ENCODE assay signal across 1 cellular context in the genomic region with DNA sequence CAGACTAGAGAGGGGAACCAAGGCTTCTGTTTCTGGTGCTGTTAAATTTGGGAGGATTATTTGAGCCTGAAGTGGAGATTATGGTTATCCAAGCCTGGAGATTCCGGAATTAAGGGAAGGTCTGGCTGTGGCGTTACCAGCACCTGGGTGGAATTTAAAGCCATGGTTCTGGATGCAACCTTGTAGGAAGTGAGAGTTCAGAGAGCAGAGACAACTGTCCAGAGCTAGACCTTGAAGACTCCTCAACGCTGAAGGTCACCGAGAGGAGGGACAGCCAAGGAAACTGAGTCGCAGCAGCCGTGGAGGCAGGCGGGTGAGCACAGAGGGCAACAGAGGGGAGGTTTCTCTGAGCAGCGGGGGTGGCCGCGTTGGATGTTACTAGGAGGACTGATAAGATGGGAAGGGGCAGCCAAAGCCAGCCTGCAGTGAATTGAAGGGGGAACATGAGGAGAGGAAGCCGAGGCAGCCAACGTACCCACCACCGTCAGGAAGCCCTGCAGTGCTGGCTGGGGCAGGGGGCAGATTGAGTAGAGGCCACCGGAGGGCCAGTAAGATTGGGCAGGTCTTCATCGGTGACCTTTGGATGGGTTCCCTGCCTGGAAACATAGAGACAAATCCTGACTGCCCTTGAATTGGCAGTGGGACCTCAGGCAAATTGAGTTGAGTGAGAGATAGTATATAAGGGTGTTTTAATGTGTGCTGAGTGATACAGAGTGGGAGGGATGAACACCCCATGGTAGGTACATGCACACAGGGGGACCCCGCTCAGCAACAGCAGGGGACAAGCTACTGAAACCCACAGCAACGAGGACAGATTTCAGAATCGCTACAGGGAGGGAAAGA.
TF ChIP-seq lines count a peak whose summit lies in the region.

No MANE protein-coding gene starts in this region.

TF ChIP-seq in HepG2, 621 proteins besides CTCF, POLR2A, EP300 and RAD21 (continued from another document and continues in another):
- TF ChIP-seq AHDC1 (CRISPR knock-in tag; IDR thresholded peaks at IDR 0.05; ENCODE audit: borderline replicate concordance) (no peak), MAFG (CRISPR knock-in tag; IDR thresholded peaks at IDR 0.05) (no peak), SYNCRIP (IDR thresholded peaks at IDR 0.05; ENCODE audit: insufficient read depth, low read depth, low read length) (no peak), RARG (CRISPR knock-in tag; IDR thresholded peaks at IDR 0.05; ENCODE audit: low read depth) (no peak), RNF2 (conservative IDR thresholded peaks at IDR 0.05; ENCODE audit: low read depth) (no peak), ZNF513 (CRISPR knock-in tag; conservative IDR thresholded peaks at IDR 0.05) (no peak), FOSL2 (CRISPR knock-in tag; IDR thresholded peaks at IDR 0.05) (no peak), ZNF547 (CRISPR knock-in tag; IDR thresholded peaks at IDR 0.05) (peak; percentile 68; the same call in 1 of the 2 replicates), ZNF720 (CRISPR knock-in tag; IDR thresholded peaks at IDR 0.05) (no peak), HMGA1 (CRISPR knock-in tag; conservative IDR thresholded peaks at IDR 0.05) (no peak), NPAS2 (CRISPR knock-in tag; IDR thresholded peaks at IDR 0.05; ENCODE audit: borderline replicate concordance) (no peak), TBX3 (IDR thresholded peaks at IDR 0.05; ENCODE audit: borderline replicate concordance) (no peak), ZNF644 (CRISPR knock-in tag; IDR thresholded peaks at IDR 0.05; ENCODE audit: low read depth) (no peak), THAP8 (CRISPR knock-in tag; IDR thresholded peaks at IDR 0.05; ENCODE audit: borderline replicate concordance) (no peak), CCAR2 (optimal IDR thresholded peaks at IDR 0.05; ENCODE audit: low read depth, low read length) (no peak), ZNF619 (CRISPR knock-in tag; IDR thresholded peaks at IDR 0.05) (no peak), RAD51 (IDR thresholded peaks at IDR 0.05; ENCODE audit: borderline replicate concordance) (no peak), ZNF770 (CRISPR knock-in tag; IDR thresholded peaks at IDR 0.05) (peak; percentile 44; the same call in 1 of the 2 replicates), GZF1 (CRISPR knock-in tag; IDR thresholded peaks at IDR 0.05) (no peak), RBM39 (IDR thresholded peaks at IDR 0.05; ENCODE audit: low read depth, low read length, poor library complexity, severe bottlenecking) (no peak), NONO (IDR thresholded peaks at IDR 0.05) (no peak), NONO (CRISPR knock-in tag; conservative IDR thresholded peaks at IDR 0.05) (no peak), KAT7 (CRISPR knock-in tag; IDR thresholded peaks at IDR 0.05; ENCODE audit: borderline replicate concordance) (no peak), ZNF660 (CRISPR knock-in tag; IDR thresholded peaks at IDR 0.05; ENCODE audit: borderline replicate concordance, low read depth) (0 out of 2 replicates have a peak, but pooled peaks have one; percentile 32), TBL1XR1 (IDR thresholded peaks at IDR 0.05; ENCODE audit: borderline replicate concordance, low read length, partially characterized antibody) (no peak), ZNF354B (CRISPR knock-in tag; IDR thresholded peaks at IDR 0.05) (no peak), NCOA5 (CRISPR knock-in tag; IDR thresholded peaks at IDR 0.05) (no peak), ZNF543 (CRISPR knock-in tag; IDR thresholded peaks at IDR 0.05) (0 out of 2 replicates have a peak, but pooled peaks have one; percentile 52), ZNF160 (CRISPR knock-in tag; IDR thresholded peaks at IDR 0.05) (0 out of 2 replicates have a peak, but pooled peaks have one; percentile 30), TMF1 (CRISPR knock-in tag; IDR thresholded peaks at IDR 0.05; ENCODE audit: low read depth) (no peak)
- TF ChIP-seq, protein P1, sequence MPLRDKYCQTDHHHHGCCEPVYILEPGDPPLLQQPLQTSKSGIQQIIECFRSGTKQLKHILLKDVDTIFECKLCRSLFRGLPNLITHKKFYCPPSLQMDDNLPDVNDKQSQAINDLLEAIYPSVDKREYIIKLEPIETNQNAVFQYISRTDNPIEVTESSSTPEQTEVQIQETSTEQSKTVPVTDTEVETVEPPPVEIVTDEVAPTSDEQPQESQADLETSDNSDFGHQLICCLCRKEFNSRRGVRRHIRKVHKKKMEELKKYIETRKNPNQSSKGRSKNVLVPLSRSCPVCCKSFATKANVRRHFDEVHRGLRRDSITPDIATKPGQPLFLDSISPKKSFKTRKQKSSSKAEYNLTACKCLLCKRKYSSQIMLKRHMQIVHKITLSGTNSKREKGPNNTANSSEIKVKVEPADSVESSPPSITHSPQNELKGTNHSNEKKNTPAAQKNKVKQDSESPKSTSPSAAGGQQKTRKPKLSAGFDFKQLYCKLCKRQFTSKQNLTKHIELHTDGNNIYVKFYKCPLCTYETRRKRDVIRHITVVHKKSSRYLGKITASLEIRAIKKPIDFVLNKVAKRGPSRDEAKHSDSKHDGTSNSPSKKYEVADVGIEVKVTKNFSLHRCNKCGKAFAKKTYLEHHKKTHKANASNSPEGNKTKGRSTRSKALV (CRISPR knock-in tag; IDR thresholded peaks at IDR 0.05): no peak
- TF ChIP-seq, protein P2, sequence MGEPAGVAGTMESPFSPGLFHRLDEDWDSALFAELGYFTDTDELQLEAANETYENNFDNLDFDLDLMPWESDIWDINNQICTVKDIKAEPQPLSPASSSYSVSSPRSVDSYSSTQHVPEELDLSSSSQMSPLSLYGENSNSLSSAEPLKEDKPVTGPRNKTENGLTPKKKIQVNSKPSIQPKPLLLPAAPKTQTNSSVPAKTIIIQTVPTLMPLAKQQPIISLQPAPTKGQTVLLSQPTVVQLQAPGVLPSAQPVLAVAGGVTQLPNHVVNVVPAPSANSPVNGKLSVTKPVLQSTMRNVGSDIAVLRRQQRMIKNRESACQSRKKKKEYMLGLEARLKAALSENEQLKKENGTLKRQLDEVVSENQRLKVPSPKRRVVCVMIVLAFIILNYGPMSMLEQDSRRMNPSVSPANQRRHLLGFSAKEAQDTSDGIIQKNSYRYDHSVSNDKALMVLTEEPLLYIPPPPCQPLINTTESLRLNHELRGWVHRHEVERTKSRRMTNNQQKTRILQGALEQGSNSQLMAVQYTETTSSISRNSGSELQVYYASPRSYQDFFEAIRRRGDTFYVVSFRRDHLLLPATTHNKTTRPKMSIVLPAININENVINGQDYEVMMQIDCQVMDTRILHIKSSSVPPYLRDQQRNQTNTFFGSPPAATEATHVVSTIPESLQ (CRISPR knock-in tag; conservative IDR thresholded peaks at IDR 0.05): no peak
- TF ChIP-seq, protein P3, sequence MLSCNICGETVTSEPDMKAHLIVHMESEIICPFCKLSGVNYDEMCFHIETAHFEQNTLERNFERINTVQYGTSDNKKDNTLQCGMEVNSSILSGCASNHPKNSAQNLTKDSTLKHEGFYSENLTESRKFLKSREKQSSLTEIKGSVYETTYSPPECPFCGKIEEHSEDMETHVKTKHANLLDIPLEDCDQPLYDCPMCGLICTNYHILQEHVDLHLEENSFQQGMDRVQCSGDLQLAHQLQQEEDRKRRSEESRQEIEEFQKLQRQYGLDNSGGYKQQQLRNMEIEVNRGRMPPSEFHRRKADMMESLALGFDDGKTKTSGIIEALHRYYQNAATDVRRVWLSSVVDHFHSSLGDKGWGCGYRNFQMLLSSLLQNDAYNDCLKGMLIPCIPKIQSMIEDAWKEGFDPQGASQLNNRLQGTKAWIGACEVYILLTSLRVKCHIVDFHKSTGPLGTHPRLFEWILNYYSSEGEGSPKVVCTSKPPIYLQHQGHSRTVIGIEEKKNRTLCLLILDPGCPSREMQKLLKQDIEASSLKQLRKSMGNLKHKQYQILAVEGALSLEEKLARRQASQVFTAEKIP (CRISPR knock-in tag; IDR thresholded peaks at IDR 0.05; ENCODE audit: borderline replicate concordance): no peak
- TF ChIP-seq, protein P4, sequence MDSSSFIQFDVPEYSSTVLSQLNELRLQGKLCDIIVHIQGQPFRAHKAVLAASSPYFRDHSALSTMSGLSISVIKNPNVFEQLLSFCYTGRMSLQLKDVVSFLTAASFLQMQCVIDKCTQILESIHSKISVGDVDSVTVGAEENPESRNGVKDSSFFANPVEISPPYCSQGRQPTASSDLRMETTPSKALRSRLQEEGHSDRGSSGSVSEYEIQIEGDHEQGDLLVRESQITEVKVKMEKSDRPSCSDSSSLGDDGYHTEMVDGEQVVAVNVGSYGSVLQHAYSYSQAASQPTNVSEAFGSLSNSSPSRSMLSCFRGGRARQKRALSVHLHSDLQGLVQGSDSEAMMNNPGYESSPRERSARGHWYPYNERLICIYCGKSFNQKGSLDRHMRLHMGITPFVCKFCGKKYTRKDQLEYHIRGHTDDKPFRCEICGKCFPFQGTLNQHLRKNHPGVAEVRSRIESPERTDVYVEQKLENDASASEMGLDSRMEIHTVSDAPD (CRISPR knock-in tag; IDR thresholded peaks at IDR 0.05): 0 out of 2 replicates have a peak, but pooled peaks have one; percentile 2
- TF ChIP-seq, protein P5, sequence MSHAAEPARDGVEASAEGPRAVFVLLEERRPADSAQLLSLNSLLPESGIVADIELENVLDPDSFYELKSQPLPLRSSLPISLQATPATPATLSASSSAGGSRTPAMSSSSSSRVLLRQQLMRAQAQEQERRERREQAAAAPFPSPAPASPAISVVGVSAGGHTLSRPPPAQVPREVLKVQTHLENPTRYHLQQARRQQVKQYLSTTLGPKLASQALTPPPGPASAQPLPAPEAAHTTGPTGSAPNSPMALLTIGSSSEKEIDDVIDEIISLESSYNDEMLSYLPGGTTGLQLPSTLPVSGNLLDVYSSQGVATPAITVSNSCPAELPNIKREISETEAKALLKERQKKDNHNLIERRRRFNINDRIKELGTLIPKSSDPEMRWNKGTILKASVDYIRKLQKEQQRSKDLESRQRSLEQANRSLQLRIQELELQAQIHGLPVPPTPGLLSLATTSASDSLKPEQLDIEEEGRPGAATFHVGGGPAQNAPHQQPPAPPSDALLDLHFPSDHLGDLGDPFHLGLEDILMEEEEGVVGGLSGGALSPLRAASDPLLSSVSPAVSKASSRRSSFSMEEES (CRISPR knock-in tag; IDR thresholded peaks at IDR 0.05): no peak
